13 cellular contexts compared by ENCODE assay signal in the genomic region with DNA sequence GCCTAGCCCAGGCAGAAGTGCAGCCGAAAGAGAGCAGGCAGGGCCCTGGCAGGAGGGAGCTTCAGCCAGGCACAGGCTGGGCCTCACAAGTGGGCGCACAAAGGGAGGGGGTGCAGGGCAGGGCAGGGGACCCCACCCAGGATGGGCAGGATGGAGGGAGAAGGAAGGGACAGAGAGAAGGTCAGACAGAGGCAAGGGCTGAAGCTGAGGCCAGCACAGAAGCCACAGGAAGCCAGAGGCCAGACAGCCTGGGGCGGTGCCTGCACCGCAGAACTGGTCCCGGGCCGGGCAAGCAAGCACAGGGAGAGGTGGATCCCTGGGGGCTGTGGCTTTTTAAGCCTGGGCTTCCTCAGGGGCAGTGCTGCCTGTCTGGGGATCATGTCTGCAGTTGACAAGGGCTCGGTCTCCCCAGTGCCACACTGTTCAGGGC. TPM values are rescaled to one million over a fixed set of nuclear protein-coding genes. Genes with fewer than 3 reads are reported as not detected.
DNase-seq lines count a peak whose midpoint lies in the region; ATAC-seq and TF ChIP-seq lines count a peak whose summit lies in the region.
"Had no signal": no experiment of that assay in that cellular context is flagged by ENCODE, and none has a peak within 500 bp of the region (broad histone marks: within the 10 kb centered on the region; RNA-seq: fewer than 3 reads in every experiment).

No MANE protein-coding gene starts in this region.

- no peaks in the 10 kb centered on the region for H3K27me3 ChIP-seq in CD4-positive, alpha-beta T cell (ENCODE audit: control insufficient read depth, insufficient read depth, low read length)

- H3K36me3 ChIP-seq in KOPT-K1 (ENCODE audit: insufficient read depth, low read length), result no peaks in the 10 kb centered on the region
- H3K36me3 ChIP-seq: sigmoid colon had no signal

- CTCF ChIA-PET in CD4-positive, alpha-beta T cell (lab: Charles Lee), result interaction anchor here (1.1 to 1.7 kb wide), 3 partner anchors 10 to 21 kb away, joined by 4 to 12 read pairs (median 5); a partner anchor contains a TSS

- H3K27me3 Mint-ChIP-seq in CD4-positive, alpha-beta T cell, result no peaks in the 10 kb centered on the region
- H3K27me3 Mint-ChIP-seq in activated naive CD8-positive, alpha-beta T cell, result no peaks in the 10 kb centered on the region
- peaks cover 2% of the 10 kb centered on the region for H3K27me3 Mint-ChIP-seq in memory B cell

- no peak for TF ChIP-seq CTCF in CD4-positive, alpha-beta T cell (IDR thresholded peaks at IDR 0.05)

- POLR2A ChIA-PET in CD4-positive, alpha-beta T cell (lab: Charles Lee), result interaction anchor here (1.3 to 8.5 kb wide), 7 partner anchors 11 to 32 kb away, joined by 3 to 77 read pairs (median 11); a partner anchor contains a TSS

- intact Hi-C loops in CD4-positive, alpha-beta T cell (cut with DNase I, micrococcal nuclease), result no loop called here

- peak overlapping the region; percentile 37 for H3K27ac ChIP-seq in CD4-positive, alpha-beta T cell (ENCODE audit: low read depth, low read length)
- H3K27ac ChIP-seq in KOPT-K1 (ENCODE audit: low read depth, low read length, poor library complexity, severe bottlenecking), result peak overlapping the region; percentile 67
- H3K27ac ChIP-seq: sigmoid colon had no signal

- TF ChIP-seq POLR2A in erythroblast (IDR thresholded peaks at IDR 0.05; ENCODE audit: low read length), result no peak

- no peak for ATAC-seq in CD4-positive, alpha-beta T cell (ENCODE audit: poor library complexity)
- no peak for ATAC-seq in memory B cell (ENCODE audit: low read depth)

- H3K4me1 Mint-ChIP-seq in CD4-positive, alpha-beta T cell (ENCODE audit: low read depth), result peaks cover 61% of the 10 kb centered on the region
- H3K4me1 Mint-ChIP-seq in activated naive CD8-positive, alpha-beta T cell (ENCODE audit: low read depth), result peaks cover 42% of the 10 kb centered on the region
- H3K4me1 Mint-ChIP-seq in memory B cell, result peaks cover 10% of the 10 kb centered on the region

- H3K9me3 ChIP-seq in CD4-positive, alpha-beta T cell (ENCODE audit: control insufficient read depth, low read length), result no peaks in the 10 kb centered on the region
- H3K9me3 ChIP-seq in KOPT-K1 (ENCODE audit: insufficient read depth, low read length, poor library complexity, severe bottlenecking), result no peaks in the 10 kb centered on the region
- H3K9me3 ChIP-seq: sigmoid colon had no signal

- peaks cover 8% of the 10 kb centered on the region for H3K36me3 Mint-ChIP-seq in CD4-positive, alpha-beta T cell (ENCODE audit: low read depth)
- H3K36me3 Mint-ChIP-seq in activated naive CD8-positive, alpha-beta T cell, result peaks cover 2% of the 10 kb centered on the region
- no peaks in the 10 kb centered on the region for H3K36me3 Mint-ChIP-seq in memory B cell

- peak overlapping the region; percentile 87 for H3K4me3 Mint-ChIP-seq in CD4-positive, alpha-beta T cell
- peak overlapping the region; percentile 90 for H3K4me3 Mint-ChIP-seq in activated naive CD8-positive, alpha-beta T cell
- peak overlapping the region; percentile 71 for H3K4me3 Mint-ChIP-seq in memory B cell

- H3K9me3 Mint-ChIP-seq in CD4-positive, alpha-beta T cell, result no peaks in the 10 kb centered on the region
- no peaks in the 10 kb centered on the region for H3K9me3 Mint-ChIP-seq in activated naive CD8-positive, alpha-beta T cell (ENCODE audit: low read depth)
- no peaks in the 10 kb centered on the region for H3K9me3 Mint-ChIP-seq in memory B cell

- no peak for DNase-seq in CD4-positive, alpha-beta T cell
- DNase-seq in memory B cell (ENCODE audit: low spot score in 2 of 2), result no peak
- no peak for DNase-seq in erythroblast (lab: John Stamatoyannopoulos, UW)
- DNase-seq in NCI-H1092 treated with DMSO at 0.1 percent for 48 hours (lab: John Stamatoyannopoulos, UW), result no peak
- DNase-seq in hepatic stellate cell (ENCODE audit: low spot score), result no peak
- DNase-seq in NCI-H187 treated with DMSO at 0.1 percent for 48 hours (lab: John Stamatoyannopoulos, UW), result no peak
- DNase-seq: activated CD8-positive, alpha-beta memory T cell treated with anti-CD3 and anti-CD28 coated beads for 24 hours; foreskin fibroblast; RPMI8226; sigmoid colon had no signal

- H3K27ac Mint-ChIP-seq in CD4-positive, alpha-beta T cell, result peak overlapping the region; percentile 88
- H3K27ac Mint-ChIP-seq in activated naive CD8-positive, alpha-beta T cell, result peak overlapping the region; percentile 87
- H3K27ac Mint-ChIP-seq in memory B cell, result no peak overlapping the region

RNA-seq across cellular contexts. Expression of a gene that starts 16.7 kb away (rescaled TPM):
- total RNA-seq in CD4-positive, alpha-beta T cell, result 1 to 10 TPM; 3.9 to 7.1 TPM

RNA-seq across cellular contexts. Expression of a gene that starts 16.8 kb away (rescaled TPM):
- 10 to 100 TPM; 16.8 to 17.1 TPM for total RNA-seq in CD4-positive, alpha-beta T cell
- total RNA-seq: mesenteric fat pad, sigmoid colon had no signal

RNA-seq across cellular contexts. Expression of a gene that starts 20.8 kb away (rescaled TPM):
- total RNA-seq in CD4-positive, alpha-beta T cell, result 10 to 100 TPM; 57.0 to 62.2 TPM

RNA-seq across cellular contexts. Expression of a gene that starts 29.4 kb away (rescaled TPM):
- 1 to 10 TPM; 1.9 to 2.3 TPM for total RNA-seq in CD4-positive, alpha-beta T cell

RNA-seq across cellular contexts. Expression of a gene that starts 40.8 kb away (rescaled TPM):
- total RNA-seq in CD4-positive, alpha-beta T cell, result 10 to 100 TPM; 13.8 to 15.2 TPM
